ENCODE assay signal across 2 cellular contexts in genomic region chr5:170464280-170465127, GRCh38.
TF ChIP-seq lines count a peak whose summit lies in the region.

No MANE protein-coding gene starts in this region.

TF ChIP-seq in H1, 55 proteins besides CTCF, POLR2A, EP300 and RAD21:
- no peak for TF ChIP-seq CTBP2 (IDR thresholded peaks at IDR 0.05; ENCODE audit: borderline replicate concordance, insufficient read depth, insufficient read length, low read length)
- TF ChIP-seq ZNF274 (IDR thresholded peaks at IDR 0.05; ENCODE audit: borderline replicate concordance, extremely low read depth, low read length): no peak
- TF ChIP-seq KDM4A (IDR thresholded peaks at IDR 0.05; ENCODE audit: low read depth, low read length, severe bottlenecking): no peak
- TF ChIP-seq HDAC2 (IDR thresholded peaks at IDR 0.05; ENCODE audit: borderline replicate concordance in 1 of 2, low read depth in 2 of 2, low read length in 2 of 2): no peak
- no peak for TF ChIP-seq POU5F1 (IDR thresholded peaks at IDR 0.05; ENCODE audit: low read depth, low read length)
- TF ChIP-seq RFX5 (IDR thresholded peaks at IDR 0.05; ENCODE audit: borderline replicate concordance, low read depth, low read length): no peak

TF ChIP-seq in HEK293T, 16 proteins besides CTCF, POLR2A, EP300 and RAD21:
- TF ChIP-seq NFRKB (IDR thresholded peaks at IDR 0.05): no peak
- TF ChIP-seq LEF1 (IDR thresholded peaks at IDR 0.05; ENCODE audit: borderline replicate concordance): no peak
- no peak for TF ChIP-seq BHLHE40 (IDR thresholded peaks at IDR 0.05; ENCODE audit: borderline replicate concordance)
- TF ChIP-seq CTBP1 (IDR thresholded peaks at IDR 0.05; ENCODE audit: borderline replicate concordance): no peak
- TF ChIP-seq FOXK2 (IDR thresholded peaks at IDR 0.05): no peak
- TF ChIP-seq ZNF384 (IDR thresholded peaks at IDR 0.05): no peak
- no peak for TF ChIP-seq SP1 (IDR thresholded peaks at IDR 0.05)
- no peak for TF ChIP-seq FOXA1 (IDR thresholded peaks at IDR 0.05)
- TF ChIP-seq FOXM1 (IDR thresholded peaks at IDR 0.05; ENCODE audit: borderline replicate concordance): no peak
- TF ChIP-seq ELF4 (IDR thresholded peaks at IDR 0.05): no peak
- no peak for TF ChIP-seq TARDBP (IDR thresholded peaks at IDR 0.05)
TF ChIP-seq in HEK293T: peak in this region for 0.
